34 cellular contexts compared by ENCODE assay signal in genomic region chr1:176648556-176648955, GRCh38.
"Had no signal": no experiment of that assay in that cellular context is flagged by ENCODE, and none has a peak within 500 bp of the region (broad histone marks: within the 10 kb centered on the region; RNA-seq: fewer than 3 reads in every experiment).

No MANE protein-coding gene starts in this region.

- H3K4me1 Mint-ChIP-seq: activated CD4-positive, alpha-beta memory T cell treated with anti-CD3 and anti-CD28 coated beads, Interleukin-2, amount 10 ng/mL, durations not matched to agents 7 days and 5 days; activated CD4-positive, alpha-beta T cell treated with anti-CD3 and anti-CD28 coated beads for 36 hours; activated CD4-positive, alpha-beta T cell treated with anti-CD3 and anti-CD28 coated beads, Interleukin-2, amount 10 ng/mL, durations not matched to agents 7 days and 5 days; activated CD8-positive, alpha-beta memory T cell treated with anti-CD3 and anti-CD28 coated beads, Interleukin-2, amount 10 ng/mL, durations not matched to agents 7 days and 5 days; activated naive CD8-positive, alpha-beta T cell treated with anti-CD3 and anti-CD28 coated beads for 36 hours; WTC11 had no signal

- H3K27me3 Mint-ChIP-seq: activated CD4-positive, alpha-beta memory T cell treated with anti-CD3 and anti-CD28 coated beads, Interleukin-2, amount 10 ng/mL, durations not matched to agents 7 days and 5 days; activated CD4-positive, alpha-beta T cell treated with anti-CD3 and anti-CD28 coated beads for 36 hours; activated CD4-positive, alpha-beta T cell treated with anti-CD3 and anti-CD28 coated beads, Interleukin-2, amount 10 ng/mL, durations not matched to agents 7 days and 5 days; activated CD8-positive, alpha-beta memory T cell treated with anti-CD3 and anti-CD28 coated beads, Interleukin-2, amount 10 ng/mL, durations not matched to agents 7 days and 5 days; activated naive CD8-positive, alpha-beta T cell treated with anti-CD3 and anti-CD28 coated beads for 36 hours; activated T-cell treated with anti-CD3 and anti-CD28 coated beads, Interleukin-2, amount 50 U/mL, for 24 hours had no signal

- H3K9me3 Mint-ChIP-seq: activated CD4-positive, alpha-beta T cell treated with anti-CD3 and anti-CD28 coated beads, Interleukin-2, amount 10 ng/mL, durations not matched to agents 7 days and 5 days had no signal

- H3K36me3 Mint-ChIP-seq: activated CD8-positive, alpha-beta memory T cell treated with anti-CD3 and anti-CD28 coated beads, Interleukin-2, amount 10 ng/mL, durations not matched to agents 7 days and 5 days; activated naive CD8-positive, alpha-beta T cell treated with anti-CD3 and anti-CD28 coated beads for 36 hours had no signal

- H3K4me3 Mint-ChIP-seq: activated CD4-positive, alpha-beta memory T cell treated with anti-CD3 and anti-CD28 coated beads, Interleukin-2, amount 10 ng/mL, durations not matched to agents 7 days and 5 days; activated CD4-positive, alpha-beta T cell treated with anti-CD3 and anti-CD28 coated beads for 36 hours; activated CD4-positive, alpha-beta T cell treated with anti-CD3 and anti-CD28 coated beads, Interleukin-2, amount 10 ng/mL, durations not matched to agents 7 days and 5 days; activated CD8-positive, alpha-beta memory T cell treated with anti-CD3 and anti-CD28 coated beads, Interleukin-2, amount 10 ng/mL, durations not matched to agents 7 days and 5 days; activated CD8-positive, alpha-beta T cell treated with anti-CD3 and anti-CD28 coated beads, Interleukin-2, amount 10 ng/mL, durations not matched to agents 7 days and 5 days; activated naive CD8-positive, alpha-beta T cell treated with anti-CD3 and anti-CD28 coated beads for 36 hours; activated T-cell treated with anti-CD3 and anti-CD28 coated beads, Interleukin-2, amount 50 U/mL, for 24 hours; T-helper 1 cell treated with Interleukin-12 subunit alpha and Interleukin-12 subunit beta and Interleukin-4 antibody, amounts not matched to agents 30 μg/mL and 1 μg/mL, for 36 hours; T-helper 2 cell treated with Interferon-gamma antibody and Interleukin-4, amounts not matched to agents 5 μg/mL and 100 μg/mL, for 36 hours; WTC11 had no signal

- H3K4me3 ChIP-seq: ascending aorta, body of pancreas, breast epithelium, colonic mucosa had no signal

- H3K27ac Mint-ChIP-seq: activated CD4-positive, alpha-beta memory T cell treated with anti-CD3 and anti-CD28 coated beads, Interleukin-2, amount 10 ng/mL, durations not matched to agents 7 days and 5 days; activated CD4-positive, alpha-beta T cell treated with anti-CD3 and anti-CD28 coated beads for 36 hours; activated CD4-positive, alpha-beta T cell treated with anti-CD3 and anti-CD28 coated beads, Interleukin-2, amount 10 ng/mL, durations not matched to agents 7 days and 5 days; activated CD8-positive, alpha-beta memory T cell treated with anti-CD3 and anti-CD28 coated beads, Interleukin-2, amount 10 ng/mL, durations not matched to agents 7 days and 5 days; activated CD8-positive, alpha-beta T cell treated with anti-CD3 and anti-CD28 coated beads, Interleukin-2, amount 10 ng/mL, durations not matched to agents 7 days and 5 days; activated naive CD4-positive, alpha-beta T cell treated with anti-CD3 and anti-CD28 coated beads, Interleukin-2, amount 50 U/mL, for 72 hours; activated naive CD8-positive, alpha-beta T cell treated with anti-CD3 and anti-CD28 coated beads for 36 hours; activated T-cell treated with anti-CD3 and anti-CD28 coated beads, Interleukin-2, amount 50 U/mL, for 24 hours; activated T-helper 2 cell treated with anti-CD3 and anti-CD28 coated beads, Interferon-gamma antibody, Interleukin-2, Interleukin-4, amounts not matched to agents 10 μg/mL and 5 μg/mL and 100 μg/mL, durations not matched to agents 14 hours and 24 hours and 36 hours; T-helper 1 cell treated with Interleukin-12 subunit alpha and Interleukin-12 subunit beta and Interleukin-4 antibody, amounts not matched to agents 30 μg/mL and 1 μg/mL, for 36 hours; T-helper 2 cell treated with Interferon-gamma antibody and Interleukin-4, amounts not matched to agents 5 μg/mL and 100 μg/mL, for 36 hours; WTC11 had no signal

- DNase-seq: activated CD4-positive, alpha-beta memory T cell treated with anti-CD3 and anti-CD28 coated beads, Interleukin-2, amount 10 ng/mL, durations not matched to agents 7 days and 5 days; activated CD4-positive, alpha-beta T cell treated with anti-CD3 and anti-CD28 coated beads for 1 hour; activated CD4-positive, alpha-beta T cell treated with anti-CD3 and anti-CD28 coated beads for 36 hours; activated CD4-positive, alpha-beta T cell treated with anti-CD3 and anti-CD28 coated beads for 48 hours; activated CD4-positive, alpha-beta T cell treated with anti-CD3 and anti-CD28 coated beads, Interleukin-2, amount 10 ng/mL, durations not matched to agents 7 days and 5 days; activated CD4-positive, alpha-beta T cell treated with anti-CD3 and anti-CD28 coated beads, Interleukin-2, amount 50 U/mL, for 48 hours; activated CD4-positive, CD25-positive, alpha-beta regulatory T cell; activated CD8-positive, alpha-beta memory T cell treated with anti-CD3 and anti-CD28 coated beads for 24 hours; activated CD8-positive, alpha-beta memory T cell treated with anti-CD3 and anti-CD28 coated beads, Interleukin-2, amount 10 ng/mL, durations not matched to agents 7 days and 5 days; activated CD8-positive, alpha-beta memory T cell treated with anti-CD3 and anti-CD28 coated beads, Interleukin-2, amount 50 U/mL, for 48 hours; activated CD8-positive, alpha-beta T cell treated with anti-CD3 and anti-CD28 coated beads, Interleukin-2, amount 10 ng/mL, durations not matched to agents 7 days and 5 days; activated effector memory CD4-positive, alpha-beta T cell treated with Interleukin-2 at 50 U/mL for 16 hours; activated gamma-delta T cell; activated naive CD4-positive, alpha-beta T cell treated with anti-CD3 and anti-CD28 coated beads, Interleukin-2, amount 50 U/mL, for 16 hours; activated naive CD4-positive, alpha-beta T cell treated with Interleukin-2 at 50 U/mL for 16 hours; activated naive CD8-positive, alpha-beta T cell treated with anti-CD3 and anti-CD28 coated beads for 36 hours; activated T-cell treated with anti-CD3 and anti-CD28 coated beads, Interleukin-2, amount 50 U/mL, for 24 hours; activated T-cell treated with anti-CD3 and anti-CD28 coated beads, Interleukin-2, amount 50 U/mL, for 48 hours; amygdala; anterior cingulate cortex; body of pancreas; brain microvascular endothelial cell; central memory CD4-positive, alpha-beta T cell; colonic mucosa; T-helper 2 cell; T-helper 9 cell; WERI-Rb-1 had no signal
